In genomic region chr5:38660194-38660668, GRCh38 we compare ENCODE assay signal across 1 cellular context.
TF ChIP-seq lines count a peak whose summit lies in the region.

No MANE protein-coding gene starts in this region.

TF ChIP-seq in K562, 482 proteins besides CTCF, POLR2A, EP300 and RAD21 (continued from another document and continues in another):
- TF ChIP-seq E4F1 (CRISPR knock-in tag; IDR thresholded peaks at IDR 0.05; ENCODE audit: borderline replicate concordance) (no peak), JUN (IDR thresholded peaks at IDR 0.05; ENCODE audit: borderline replicate concordance, low read depth, low read length) (no peak), JUN (CRISPR knock-in tag; IDR thresholded peaks at IDR 0.05; ENCODE audit: borderline replicate concordance) (no peak), PREB (CRISPR knock-in tag; IDR thresholded peaks at IDR 0.05) (no peak), HMGXB4 (CRISPR knock-in tag; IDR thresholded peaks at IDR 0.05) (no peak), ZNF511 (CRISPR knock-in tag; IDR thresholded peaks at IDR 0.05) (no peak), SMARCB1 (IDR thresholded peaks at IDR 0.05; ENCODE audit: insufficient read length, low read depth) (no peak), MCM5 (IDR thresholded peaks at IDR 0.05; ENCODE audit: low read depth) (no peak), ZNF583 (CRISPR knock-in tag; IDR thresholded peaks at IDR 0.05) (no peak), PYGO2 (tag; IDR thresholded peaks at IDR 0.05) (no peak), ZNF324 (CRISPR knock-in tag; IDR thresholded peaks at IDR 0.05) (no peak), HMGN3 (IDR thresholded peaks at IDR 0.05; ENCODE audit: borderline replicate concordance, extremely low read depth, insufficient read length, low read depth, low read length) (no peak), E2F6 (IDR thresholded peaks at IDR 0.05; ENCODE audit: borderline replicate concordance in 1 of 2, extremely low read depth in 1 of 2, insufficient read depth in 1 of 2, insufficient read length in 1 of 2, low read depth in 1 of 2, low read length in 1 of 2, poor library complexity in 1 of 2, severe bottlenecking in 1 of 2) (peak in 1 of 2 experiments; percentile 50), ZNF77 (CRISPR knock-in tag; IDR thresholded peaks at IDR 0.05) (no peak), NELFE (IDR thresholded peaks at IDR 0.05; ENCODE audit: insufficient read depth, insufficient read length) (no peak), SLC30A9 (CRISPR knock-in tag; IDR thresholded peaks at IDR 0.05) (no peak), EWSR1 (IDR thresholded peaks at IDR 0.05; ENCODE audit: borderline replicate concordance, low read depth, partially characterized antibody) (no peak), ZNF3 (CRISPR knock-in tag; IDR thresholded peaks at IDR 0.05) (no peak), ARID1B (IDR thresholded peaks at IDR 0.05) (no peak), ZNF121 (CRISPR knock-in tag; conservative IDR thresholded peaks at IDR 0.05) (no peak), CCNT2 (IDR thresholded peaks at IDR 0.05; ENCODE audit: borderline replicate concordance, extremely low read depth, insufficient read length, low read depth, low read length) (no peak), ZFP30 (CRISPR knock-in tag; IDR thresholded peaks at IDR 0.05; ENCODE audit: borderline replicate concordance) (no peak), CHCHD3 (CRISPR knock-in tag; IDR thresholded peaks at IDR 0.05) (no peak), SMARCA5 (IDR thresholded peaks at IDR 0.05) (no peak), PRDM10 (IDR thresholded peaks at IDR 0.05; ENCODE audit: partially characterized antibody) (no peak), ATF3 (IDR thresholded peaks at IDR 0.05) (no peak), ATF3 (CRISPR knock-in tag; conservative IDR thresholded peaks at IDR 0.05) (no peak), XRCC4 (IDR thresholded peaks at IDR 0.05; ENCODE audit: extremely low read depth, insufficient read depth, insufficient read length) (no peak), E2F3 (CRISPR knock-in tag; IDR thresholded peaks at IDR 0.05) (no peak), NR4A1 (CRISPR knock-in tag; IDR thresholded peaks at IDR 0.05) (no peak), NR4A1 (tag; IDR thresholded peaks at IDR 0.05) (no peak), NFIX (CRISPR knock-in tag; IDR thresholded peaks at IDR 0.05; ENCODE audit: low read depth) (no peak), IRF2 (CRISPR knock-in tag; IDR thresholded peaks at IDR 0.05) (no peak), CBX8 (IDR thresholded peaks at IDR 0.05; ENCODE audit: borderline replicate concordance, extremely low read depth, low read depth, low read length, poor library complexity, severe bottlenecking) (no peak), AFF4 (CRISPR knock-in tag; IDR thresholded peaks at IDR 0.05) (no peak), TFAM (CRISPR knock-in tag; conservative IDR thresholded peaks at IDR 0.05) (no peak), CEBPB (tag; IDR thresholded peaks at IDR 0.05) (no peak), KAT8 (IDR thresholded peaks at IDR 0.05; ENCODE audit: low read depth) (no peak), CTBP1 (IDR thresholded peaks at IDR 0.05; ENCODE audit: borderline replicate concordance) (0 out of 2 replicates have a peak, but pooled peaks have one; percentile 13), NR2C1 (IDR thresholded peaks at IDR 0.05) (no peak), NR2C1 (tag; IDR thresholded peaks at IDR 0.05) (no peak), PHF8 (IDR thresholded peaks at IDR 0.05; ENCODE audit: borderline replicate concordance, low read length) (peak; percentile 43; the same call in 1 of the 2 replicates), HMG20A (CRISPR knock-in tag; conservative IDR thresholded peaks at IDR 0.05) (no peak), EZH2 (IDR thresholded peaks at IDR 0.05; ENCODE audit: borderline replicate concordance, low read depth, low read length) (no peak), DEAF1 (CRISPR knock-in tag; IDR thresholded peaks at IDR 0.05) (no peak), ZNF780A (CRISPR knock-in tag; IDR thresholded peaks at IDR 0.05) (no peak), TAF1 (IDR thresholded peaks at IDR 0.05; ENCODE audit: control insufficient read depth, extremely low read depth, insufficient read depth, low read length, severe bottlenecking) (peak; percentile 36), KHSRP (IDR thresholded peaks at IDR 0.05) (no peak), TCFL5 (CRISPR knock-in tag; conservative IDR thresholded peaks at IDR 0.05) (no peak)
- TF ChIP-seq, protein P1, sequence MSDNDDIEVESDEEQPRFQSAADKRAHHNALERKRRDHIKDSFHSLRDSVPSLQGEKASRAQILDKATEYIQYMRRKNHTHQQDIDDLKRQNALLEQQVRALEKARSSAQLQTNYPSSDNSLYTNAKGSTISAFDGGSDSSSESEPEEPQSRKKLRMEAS (CRISPR knock-in tag; IDR thresholded peaks at IDR 0.05), result no peak
- TF ChIP-seq, protein P2, sequence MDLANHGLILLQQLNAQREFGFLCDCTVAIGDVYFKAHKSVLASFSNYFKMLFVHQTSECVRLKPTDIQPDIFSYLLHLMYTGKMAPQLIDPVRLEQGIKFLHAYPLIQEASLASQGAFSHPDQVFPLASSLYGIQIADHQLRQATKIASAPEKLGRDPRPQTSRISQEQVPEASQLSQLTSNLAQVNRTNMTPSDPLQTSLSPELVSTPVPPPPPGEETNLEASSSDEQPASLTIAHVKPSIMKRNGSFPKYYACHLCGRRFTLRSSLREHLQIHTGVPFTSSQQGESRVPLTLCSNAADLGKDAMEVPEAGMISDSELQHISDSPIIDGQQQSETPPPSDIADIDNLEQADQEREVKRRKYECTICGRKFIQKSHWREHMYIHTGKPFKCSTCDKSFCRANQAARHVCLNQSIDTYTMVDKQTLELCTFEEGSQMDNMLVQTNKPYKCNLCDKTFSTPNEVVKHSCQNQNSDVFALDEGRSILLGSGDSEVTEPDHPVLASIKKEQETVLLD (IDR thresholded peaks at IDR 0.05), result no peak
